In genomic region chr19:58451358-58452101, GRCh38 we compare ENCODE assay signal across 8 cellular contexts. TPM values are rescaled to one million over a fixed set of nuclear protein-coding genes. Genes with fewer than 3 reads are reported as not detected.
DNase-seq lines count a peak whose midpoint lies in the region; ATAC-seq, FAIRE-seq and TF ChIP-seq lines count a peak whose summit lies in the region.

Gene ZNF324B, plus strand, starts transcription at chr19:58451622. Its CDS starts 2,080 bp downstream, at chr19:58453702.

- H3K4me1 ChIP-seq in HUES48 (ENCODE audit: control insufficient read depth, insufficient read depth, low read length): 0 out of 2 replicates have a peak, but pooled peaks cover 3% of the 10 kb centered on the region
- H3K4me1 ChIP-seq in NT2/D1 (ENCODE audit: insufficient read depth, insufficient read length): no peaks in the 10 kb centered on the region
- no peaks in the 10 kb centered on the region for H3K4me1 ChIP-seq in mesodermal cell (ENCODE audit: control insufficient read depth, insufficient read depth, low read length, poor library complexity, severe bottlenecking)

- H3K4me3 Mint-ChIP-seq in Calu3 (ENCODE audit: low read depth, unreplicated experiment): peak within 1 kb of the TSS; percentile 90
- peak within 1 kb of the TSS; percentile 74 for H3K4me3 Mint-ChIP-seq in activated CD8-positive, alpha-beta memory T cell treated with anti-CD3 and anti-CD28 coated beads, Interleukin-2, amount 10 ng/mL, durations not matched to agents 7 days and 5 days

- H3K9ac ChIP-seq in HUES48 (ENCODE audit: low read depth, low read length) (peak within 1 kb of the TSS; percentile 29; the same call in 1 of the 2 replicates), NT2/D1 (ENCODE audit: insufficient read length, low read depth) (peak within 1 kb of the TSS; percentile 82)

- FAIRE-seq in endometrium (lab: Jason Lieb, UNC): peak; percentile 4

- no TSS peak for BruUV-seq in Calu3 (replicated peaks; lab: Mats Ljungman, UMichigan)

- peak within 1 kb of the TSS; percentile 81 for H3K27ac Mint-ChIP-seq in Calu3 (ENCODE audit: unreplicated experiment)
- peak within 1 kb of the TSS; percentile 58 for H3K27ac Mint-ChIP-seq in activated CD8-positive, alpha-beta memory T cell treated with anti-CD3 and anti-CD28 coated beads, Interleukin-2, amount 10 ng/mL, durations not matched to agents 7 days and 5 days

- H3K4me1 Mint-ChIP-seq in Calu3 (ENCODE audit: low read depth, unreplicated experiment): peaks cover 24% of the 10 kb centered on the region
- H3K4me1 Mint-ChIP-seq in activated CD8-positive, alpha-beta memory T cell treated with anti-CD3 and anti-CD28 coated beads, Interleukin-2, amount 10 ng/mL, durations not matched to agents 7 days and 5 days: peaks cover 20% of the 10 kb centered on the region

- no peaks in the 10 kb centered on the region for H3K27me3 Mint-ChIP-seq in Calu3 (ENCODE audit: unreplicated experiment)
- peaks cover 5% of the 10 kb centered on the region for H3K27me3 Mint-ChIP-seq in activated CD8-positive, alpha-beta memory T cell treated with anti-CD3 and anti-CD28 coated beads, Interleukin-2, amount 10 ng/mL, durations not matched to agents 7 days and 5 days

- peak; percentile 96 for ATAC-seq in GM21423 (IDR thresholded peaks at IDR 0.05; ENCODE audit: unreplicated experiment)
- peak; percentile 98 for ATAC-seq in activated CD8-positive, alpha-beta memory T cell treated with anti-CD3 and anti-CD28 coated beads, Interleukin-2, amount 10 ng/mL, durations not matched to agents 7 days and 5 days

- H3K4me3 ChIP-seq in HUES48 (ENCODE audit: low read depth, low read length) (peak within 1 kb of the TSS; percentile 73), NT2/D1 (ENCODE audit: insufficient read length, low read depth) (peak within 1 kb of the TSS; percentile 70), mesodermal cell (ENCODE audit: extremely low read depth, insufficient read depth, low read length, poor library complexity, severe bottlenecking) (peak within 1 kb of the TSS; percentile 63)

- peaks cover 22% of the 10 kb centered on the region for H3K36me3 Mint-ChIP-seq in Calu3 (ENCODE audit: insufficient read depth, unreplicated experiment)
- H3K36me3 Mint-ChIP-seq in activated CD8-positive, alpha-beta memory T cell treated with anti-CD3 and anti-CD28 coated beads, Interleukin-2, amount 10 ng/mL, durations not matched to agents 7 days and 5 days: peaks cover 15% of the 10 kb centered on the region

- peaks cover 8% of the 10 kb centered on the region for H3K9me3 Mint-ChIP-seq in Calu3 (ENCODE audit: low read depth, unreplicated experiment)
- peaks cover 9% of the 10 kb centered on the region for H3K9me3 Mint-ChIP-seq in activated CD8-positive, alpha-beta memory T cell treated with anti-CD3 and anti-CD28 coated beads, Interleukin-2, amount 10 ng/mL, durations not matched to agents 7 days and 5 days (ENCODE audit: low read depth)

- H3K27me3 ChIP-seq in HUES48 (ENCODE audit: control insufficient read depth, insufficient read depth, low read length) (peaks cover 13% of the 10 kb centered on the region), NT2/D1 (ENCODE audit: insufficient read depth, insufficient read length) (peaks cover 37% of the 10 kb centered on the region)

- no peak within 1 kb of the TSS for H3K27ac ChIP-seq in HUES48 (ENCODE audit: low read depth, low read length)
- H3K27ac ChIP-seq in mesodermal cell (ENCODE audit: low read depth, low read length, severe bottlenecking): no peak within 1 kb of the TSS

- H3K9me3 ChIP-seq in HUES48 (ENCODE audit: control insufficient read depth, insufficient read depth, low read length) (peaks cover 11% of the 10 kb centered on the region), NT2/D1 (ENCODE audit: insufficient read depth, low read length) (peaks cover 30% of the 10 kb centered on the region), mesodermal cell (ENCODE audit: control insufficient read depth, low read length) (peaks cover 19% of the 10 kb centered on the region)

- no peak for TF ChIP-seq CTCF in Calu3 (IDR thresholded peaks at IDR 0.05; ENCODE audit: unreplicated experiment)

- WGBS in mesodermal cell (ENCODE audit: insufficient coverage in 2 of 2), 2 experiments: 0% methylated on average over 47 to 68 of the region's 79 CpGs

- DNase-seq in Calu3 (peak; percentile 98), NT2/D1 (ENCODE audit: low read depth, low spot score) (peak; percentile 91)
- DNase-seq in activated CD8-positive, alpha-beta memory T cell treated with anti-CD3 and anti-CD28 coated beads, Interleukin-2, amount 10 ng/mL, durations not matched to agents 7 days and 5 days: peak; percentile 98
- peak; percentile 87 for DNase-seq in stimulated activated CD8-positive, alpha-beta memory T cell treated with anti-CD3 and anti-CD28 coated beads, Interleukin-15, amount 100 ng/mL, for 24 hours (ENCODE audit: low read depth)

- CTCF ChIA-PET in Calu3 (lab: Charles Lee): interaction anchor here (0.6 to 1.0 kb wide), 2 partner anchors 11 to 16 kb away, joined by 3 to 4 read pairs; no protein-coding TSS in a partner anchor
- CTCF ChIA-PET in activated CD8-positive, alpha-beta memory T cell treated with anti-CD3 and anti-CD28 coated beads, Interleukin-2, amount 10 ng/mL, durations not matched to agents 7 days and 5 days (lab: Charles Lee): interaction anchor here (0.9 to 1.9 kb wide), 6 partner anchors 11 to 68 kb away, joined by 3 to 7 read pairs (median 4); partner anchors contain the start of genes ZBTB45, ZNF132 and ZNF324

- peaks cover 2% of the 10 kb centered on the region; the same call in 1 of the 2 replicates for H3K36me3 ChIP-seq in HUES48 (ENCODE audit: control insufficient read depth, insufficient read depth, low read length)
- H3K36me3 ChIP-seq in NT2/D1 (ENCODE audit: insufficient read depth, insufficient read length, low read length): peaks cover 14% of the 10 kb centered on the region
- peaks cover 1% of the 10 kb centered on the region for H3K36me3 ChIP-seq in mesodermal cell (ENCODE audit: control insufficient read depth, insufficient read depth, low read length)

- intact Hi-C loops in Calu3 (cut with micrococcal nuclease; ENCODE audit: unreplicated experiment): loop anchor here (5.0 kb wide), 1 partner anchor 44 kb away; the partner anchor contains the start of gene ZNF584

RNA-seq across cellular contexts. Expression of gene ZNF324B, which starts in this region (rescaled TPM):
- 12.0 and 13.7 TPM in 2 replicates for total RNA-seq in Calu3 (2022)
- total RNA-seq in activated CD8-positive, alpha-beta memory T cell treated with anti-CD3 and anti-CD28 coated beads, Interleukin-2, amount 10 ng/mL, durations not matched to agents 7 days and 5 days: 10 to 100 TPM; 13.1 to 14.4 TPM
- polyA plus RNA-seq in mesodermal cell (2013, experiment 1 of 2): 2.2 TPM
- polyA plus RNA-seq in mesodermal cell (2013, experiment 2 of 2): 1.5 TPM
